1 cellular context compared by ENCODE assay signal in the genomic region with DNA sequence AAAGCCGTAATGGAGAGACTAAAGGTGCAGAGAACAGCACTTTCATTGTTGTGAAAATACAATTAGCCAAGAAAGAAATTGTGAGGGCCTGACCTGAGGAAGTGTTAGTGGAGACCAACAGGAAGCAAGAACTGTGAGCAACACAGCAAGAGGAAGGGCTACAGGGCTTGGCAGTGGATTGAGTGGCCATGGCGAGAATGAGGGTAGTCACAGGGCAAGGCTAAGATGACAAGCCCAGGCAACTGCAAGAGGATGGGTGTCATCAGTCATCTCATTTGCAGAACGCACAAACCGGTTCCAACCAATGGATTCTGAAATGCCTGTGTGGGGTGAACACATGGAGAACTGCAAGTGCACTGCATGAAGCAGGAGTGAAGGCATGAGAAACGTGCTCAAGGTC.
TF ChIP-seq lines count a peak whose summit lies in the region.

No MANE protein-coding gene starts in this region.

TF ChIP-seq in IMR-90, 13 proteins besides CTCF, POLR2A, EP300 and RAD21:
- TF ChIP-seq MAFK (IDR thresholded peaks at IDR 0.05; ENCODE audit: low read depth, low read length): no peak
- TF ChIP-seq, protein P1, sequence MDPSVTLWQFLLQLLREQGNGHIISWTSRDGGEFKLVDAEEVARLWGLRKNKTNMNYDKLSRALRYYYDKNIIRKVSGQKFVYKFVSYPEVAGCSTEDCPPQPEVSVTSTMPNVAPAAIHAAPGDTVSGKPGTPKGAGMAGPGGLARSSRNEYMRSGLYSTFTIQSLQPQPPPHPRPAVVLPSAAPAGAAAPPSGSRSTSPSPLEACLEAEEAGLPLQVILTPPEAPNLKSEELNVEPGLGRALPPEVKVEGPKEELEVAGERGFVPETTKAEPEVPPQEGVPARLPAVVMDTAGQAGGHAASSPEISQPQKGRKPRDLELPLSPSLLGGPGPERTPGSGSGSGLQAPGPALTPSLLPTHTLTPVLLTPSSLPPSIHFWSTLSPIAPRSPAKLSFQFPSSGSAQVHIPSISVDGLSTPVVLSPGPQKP (IDR thresholded peaks at IDR 0.05; ENCODE audit: borderline replicate concordance, low read depth, low read length): no peak
- TF ChIP-seq CEBPB (IDR thresholded peaks at IDR 0.05; ENCODE audit: low read depth, low read length): no peak
- TF ChIP-seq, protein P2, sequence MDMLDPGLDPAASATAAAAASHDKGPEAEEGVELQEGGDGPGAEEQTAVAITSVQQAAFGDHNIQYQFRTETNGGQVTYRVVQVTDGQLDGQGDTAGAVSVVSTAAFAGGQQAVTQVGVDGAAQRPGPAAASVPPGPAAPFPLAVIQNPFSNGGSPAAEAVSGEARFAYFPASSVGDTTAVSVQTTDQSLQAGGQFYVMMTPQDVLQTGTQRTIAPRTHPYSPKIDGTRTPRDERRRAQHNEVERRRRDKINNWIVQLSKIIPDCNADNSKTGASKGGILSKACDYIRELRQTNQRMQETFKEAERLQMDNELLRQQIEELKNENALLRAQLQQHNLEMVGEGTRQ (IDR thresholded peaks at IDR 0.05; ENCODE audit: low read depth, low read length): no peak
- no peak for TF ChIP-seq SMC3 (IDR thresholded peaks at IDR 0.05; ENCODE audit: low read depth, low read length)
- no peak for TF ChIP-seq RCOR1 (IDR thresholded peaks at IDR 0.05; ENCODE audit: insufficient replicate concordance, low read length)
- no peak for TF ChIP-seq RFX5 (IDR thresholded peaks at IDR 0.05; ENCODE audit: low read depth, low read length)
- TF ChIP-seq FOS (IDR thresholded peaks at IDR 0.05; ENCODE audit: low read depth, low read length): no peak
